17 cellular contexts compared by ENCODE assay signal in genomic region chr5:122008061-122008460, GRCh38. TPM values are rescaled to one million over a fixed set of nuclear protein-coding genes. Genes with fewer than 3 reads are reported as not detected.
A peak's percentile ranks its signal among the peaks of the same experiment; 100 is the strongest.
DNase-seq lines count a peak whose midpoint lies in the region; ATAC-seq, FAIRE-seq and TF ChIP-seq lines count a peak whose summit lies in the region.
"Had no signal": no experiment of that assay in that cellular context is flagged by ENCODE, and none has a peak within 500 bp of the region (broad histone marks: within the 10 kb centered on the region; RNA-seq: fewer than 3 reads in every experiment).

No MANE protein-coding gene starts in this region.

- H2BK15ac ChIP-seq in H1 (ENCODE audit: low read length), result no peak overlapping the region
- H2BK15ac ChIP-seq in neuronal stem cell (ENCODE audit: low read length), result no peak overlapping the region

- no peak for TF ChIP-seq RAD21 in H1 (IDR thresholded peaks at IDR 0.05 in 1 of 2, conservative IDR thresholded peaks at IDR 0.05 in 1 of 2; ENCODE audit: low read depth in 2 of 2, low read length in 2 of 2)

- H3K79me2 ChIP-seq in H1 (ENCODE audit: control insufficient read depth in 1 of 2, insufficient read depth in 2 of 2, low read length in 2 of 2), result peaks cover 0 to 61% of the 10 kb centered on the region in 2 experiments; a peak in 2 of 4 replicates

- no peaks in the 10 kb centered on the region for H3K27me3 ChIP-seq in H1 (replicated peaks in 1 of 4; ENCODE audit: control insufficient read depth in 3 of 4, extremely low read depth in 1 of 4, insufficient read depth in 3 of 4, low read length in 3 of 4)
- H3K27me3 ChIP-seq in neuronal stem cell (ENCODE audit: control insufficient read depth in 3 of 3, insufficient read depth in 3 of 3, low read depth in 1 of 3, low read length in 3 of 3), result no peaks in the 10 kb centered on the region
- no peaks in the 10 kb centered on the region for H3K27me3 ChIP-seq in suprapubic skin
- H3K27me3 ChIP-seq: BLaER1 had no signal

- FAIRE-seq in H1 (lab: Jason Lieb, UNC), result no peak
- FAIRE-seq: A549, HepG2 had no signal

- no peak overlapping the region for H3K4me3 ChIP-seq in H1 (ENCODE audit: extremely low read depth in 1 of 4, insufficient read depth in 2 of 4, low read depth in 3 of 4, low read length in 4 of 4)
- no peak overlapping the region for H3K4me3 ChIP-seq in neuronal stem cell (ENCODE audit: low read length in 2 of 2)
- H3K4me3 ChIP-seq in suprapubic skin, result no peak overlapping the region
- H3K4me3 ChIP-seq: A549, BLaER1 had no signal

- intact Hi-C loops in Right ventricle myocardium inferior (cut with DNase I), result no loop called here
- intact Hi-C loops in cardiac septum (cut with DNase I), result no loop called here

- TF ChIP-seq POLR2A in H1 (IDR thresholded peaks at IDR 0.05; ENCODE audit: control extremely low read depth in 1 of 2, low read depth in 2 of 2, low read length in 2 of 2) (no peak), suprapubic skin (IDR thresholded peaks at IDR 0.05) (no peak)

- no peak overlapping the region for H4K91ac ChIP-seq in H1 (replicated peaks; ENCODE audit: insufficient read length, low read length)
- H4K91ac ChIP-seq in neuronal stem cell (ENCODE audit: low read depth, low read length, poor library complexity), result no peak overlapping the region

- H3K4ac ChIP-seq in H1 (replicated peaks; ENCODE audit: insufficient read length, low read depth, low read length), result no peak overlapping the region
- H3K4ac ChIP-seq in neuronal stem cell (ENCODE audit: low read length), result no peak overlapping the region

- H3K79me1 ChIP-seq in H1 (ENCODE audit: low read depth, low read length) (peaks cover 10% of the 10 kb centered on the region), neuronal stem cell (ENCODE audit: low read depth, low read length) (peaks cover 10% of the 10 kb centered on the region)

- H4K8ac ChIP-seq in H1 (ENCODE audit: extremely low read depth, insufficient read depth, low read length) (peak overlapping the region; percentile 89; the same call in 1 of the 2 replicates), neuronal stem cell (ENCODE audit: low read depth, low read length) (peak overlapping the region; percentile 68)

- DNase-seq in Right ventricle myocardium inferior (ENCODE audit: missing footprints) (peak; percentile 25), cardiac septum (ENCODE audit: low spot score) (no peak), H1 (ENCODE audit: low read depth in 1 of 2, low spot score in 2 of 2) (no peak), neuronal stem cell (ENCODE audit: low spot score) (no peak), suprapubic skin (ENCODE audit: low spot score in 2 of 2) (no peak)
- no peak for DNase-seq in activated CD8-positive, alpha-beta memory T cell treated with anti-CD3 and anti-CD28 coated beads for 24 hours
- DNase-seq: AML-193; Calu3; CD4-positive, alpha-beta memory T cell; DMS79 treated with DMSO at 0.1 percent for 48 hours; GF-D8; HCEC 1CT had no signal

- 93% methylated on average over 6 of the region's 6 CpGs; no CpG with 5 or more reads in 1 of the 2 experiments for WGBS in H1 (ENCODE audit: extremely low coverage in 1 of 2, insufficient coverage in 1 of 2, insufficient read length in 1 of 2, insufficient replicate concordance in 2 of 2, low coverage in 1 of 2, low lambda C conversion rate in 2 of 2, missing lambda C conversion rate in 1 of 2), 2 experiments
- no CpG with 5 or more reads among the region's 6 CpGs for WGBS in neuronal stem cell (ENCODE audit: extremely low coverage in 2 of 2, insufficient read length in 2 of 2, insufficient replicate concordance in 1 of 2), 2 donors
- 100% methylated on average over 4 of the region's 6 CpGs for WGBS in suprapubic skin

- no peak overlapping the region for H2BK20ac ChIP-seq in H1 (ENCODE audit: low read length)

- H2BK120ac ChIP-seq in H1 (replicated peaks; ENCODE audit: low read depth, low read length), result no peak overlapping the region
- H2BK120ac ChIP-seq in neuronal stem cell (ENCODE audit: low read depth, low read length), result no peak overlapping the region

- H3K36me3 ChIP-seq in H1 (ENCODE audit: control insufficient read depth in 2 of 4, insufficient read depth in 4 of 4, low read length in 3 of 4), result no peaks in the 10 kb centered on the region
- no peaks in the 10 kb centered on the region for H3K36me3 ChIP-seq in neuronal stem cell (replicated peaks in 1 of 2; ENCODE audit: control insufficient read depth in 2 of 2, insufficient read depth in 2 of 2, low read length in 2 of 2)
- H3K36me3 ChIP-seq in suprapubic skin, result no peaks in the 10 kb centered on the region

- no peak overlapping the region for H4K5ac ChIP-seq in H1 (ENCODE audit: insufficient read length, low read depth, low read length)

- POLR2A ChIA-PET in H1 (lab: Charles Lee; ENCODE audit: partially characterized antibody), result interaction anchor here (0.5 kb wide), 1 partner anchor 57 kb away, joined by 3 read pairs; no protein-coding TSS in a partner anchor

- H3K4me2 ChIP-seq in H1 (ENCODE audit: insufficient read depth in 1 of 2, low read depth in 2 of 2, low read length in 2 of 2) (no peak overlapping the region), neuronal stem cell (ENCODE audit: insufficient read depth, low read length, poor library complexity, severe bottlenecking) (no peak overlapping the region)
- H3K4me2 ChIP-seq: A549, BLaER1 had no signal

- H3K27ac ChIP-seq in H1 (ENCODE audit: low read depth, low read length) (no peak overlapping the region), neuronal stem cell (replicated peaks; ENCODE audit: low read length) (no peak overlapping the region), suprapubic skin (no peak overlapping the region)
- H3K27ac ChIP-seq: 22Rv1, A549, BLaER1 had no signal

- ATAC-seq in Right ventricle myocardium inferior (no peak), GM21390 (IDR thresholded peaks at IDR 0.05; ENCODE audit: unreplicated experiment) (no peak)
- ATAC-seq: A549, HepG2 had no signal

- H2AK5ac ChIP-seq in H1 (ENCODE audit: low read depth, low read length) (no peak overlapping the region), neuronal stem cell (ENCODE audit: low read depth, low read length) (no peak overlapping the region)

- H2AFZ ChIP-seq in H1 (ENCODE audit: low read length), result no peak overlapping the region
- no peak overlapping the region for H2AFZ ChIP-seq in neuronal stem cell (ENCODE audit: low read length)

- H4K20me1 ChIP-seq in H1 (replicated peaks in 1 of 2; ENCODE audit: control insufficient read depth in 1 of 2, insufficient read depth in 2 of 2, low read length in 2 of 2), result peaks cover 0 to 6% of the 10 kb centered on the region in 2 experiments

- no peak overlapping the region for H3K23ac ChIP-seq in H1 (ENCODE audit: insufficient read length)
- H3K23ac ChIP-seq in neuronal stem cell (ENCODE audit: low read depth, low read length, poor library complexity), result peak overlapping the region; percentile 80

- H3K9me3 ChIP-seq in H1 (ENCODE audit: insufficient read depth in 2 of 2, low read depth in 1 of 2, low read length in 1 of 2), result no peaks in the 10 kb centered on the region
- H3K9me3 ChIP-seq in neuronal stem cell (replicated peaks in 1 of 2; ENCODE audit: control insufficient read depth in 2 of 2, insufficient read depth in 1 of 2, low read depth in 1 of 2, low read length in 2 of 2), result peaks cover 0 to 7% of the 10 kb centered on the region in 2 donors
- H3K9me3 ChIP-seq in suprapubic skin, result no peaks in the 10 kb centered on the region
- H3K9me3 ChIP-seq: A549 had no signal

- H3K18ac ChIP-seq in H1 (ENCODE audit: extremely low read depth, low read length), result no peak overlapping the region
- peak overlapping the region; percentile 5 for H3K18ac ChIP-seq in neuronal stem cell (ENCODE audit: low read length)

- H2BK5ac ChIP-seq in H1 (ENCODE audit: low read depth, low read length), result no peak overlapping the region; the same call in 1 of the 2 replicates
- peak overlapping the region; percentile 63 for H2BK5ac ChIP-seq in neuronal stem cell (ENCODE audit: low read length)

- no peaks in the 10 kb centered on the region for H3K4me1 ChIP-seq in H1 (replicated peaks in 1 of 4; ENCODE audit: control insufficient read depth in 3 of 4, insufficient read depth in 4 of 4, low read length in 3 of 4)
- H3K4me1 ChIP-seq in neuronal stem cell (ENCODE audit: control insufficient read depth in 2 of 2, insufficient read depth in 1 of 2, low read depth in 1 of 2, low read length in 2 of 2), result no peaks in the 10 kb centered on the region
- H3K4me1 ChIP-seq in suprapubic skin, result no peaks in the 10 kb centered on the region
- H3K4me1 ChIP-seq: A549, BLaER1 had no signal

- H3K23me2 ChIP-seq in H1 (ENCODE audit: low read depth, low read length), result no peaks in the 10 kb centered on the region

- CTCF ChIA-PET in H1 (lab: Charles Lee; ENCODE audit: partially characterized antibody), result no interaction called here

- H3K14ac ChIP-seq in H1 (ENCODE audit: insufficient read length) (no peak overlapping the region), neuronal stem cell (ENCODE audit: low read length) (no peak overlapping the region)

- no peak overlapping the region for H3K56ac ChIP-seq in H1 (replicated peaks; ENCODE audit: insufficient read length, low read depth, low read length)

- TF ChIP-seq CTCF in H1 (IDR thresholded peaks at IDR 0.05; ENCODE audit: control extremely low read depth in 1 of 3, insufficient read depth in 1 of 3, low read depth in 1 of 3, low read length in 3 of 3) (no peak), suprapubic skin (IDR thresholded peaks at IDR 0.05) (no peak)

- H3K9ac ChIP-seq in H1 (replicated peaks in 1 of 4; ENCODE audit: extremely low read depth in 1 of 4, low read depth in 3 of 4, low read length in 3 of 4) (no peak overlapping the region), neuronal stem cell (ENCODE audit: low read depth, low read length, poor library complexity) (no peak overlapping the region)
- H3K9ac ChIP-seq: BLaER1 had no signal

- TF ChIP-seq EP300 in H1 (IDR thresholded peaks at IDR 0.05; ENCODE audit: borderline replicate concordance in 1 of 2, low read depth in 2 of 2, low read length in 2 of 2), result no peak
- TF ChIP-seq EP300 in suprapubic skin (IDR thresholded peaks at IDR 0.05), result no peak

- H2BK12ac ChIP-seq in H1 (ENCODE audit: low read depth, low read length) (no peak overlapping the region), neuronal stem cell (ENCODE audit: low read length) (no peak overlapping the region)

TF ChIP-seq in H1, 55 proteins besides CTCF, POLR2A, EP300 and RAD21 (continues in another document):
- TF ChIP-seq RBBP5 (IDR thresholded peaks at IDR 0.05; ENCODE audit: borderline replicate concordance, low read depth, low read length), result no peak

RNA-seq across cellular contexts. Expression of gene SRFBP1, which starts 46.3 kb away (rescaled TPM):
- 7.6 TPM for total RNA-seq in Right ventricle myocardium inferior
- 6.5 TPM for total RNA-seq in cardiac septum
- 22.5 and 23.3 TPM in 2 replicates for total RNA-seq in H1 (2021; fragmentation: NEBNext Ultra II Directional; extraction: Animal tissue kit (Norgen Biotek cat#: 25700))
- polyA plus RNA-seq in H1 (2011; rRNA removed), result 1.5 and 2.4 TPM in 2 replicates
- 4.4 TPM for polyA plus RNA-seq in H1 (2011; cell fraction: cytosol; rRNA removed)
- polyA plus RNA-seq in H1 (2011; cell fraction: nucleus; rRNA removed), result 1.7 TPM
- 4.8 to 12.2 TPM (median 5.2 TPM) in 4 replicates for polyA plus RNA-seq in H1 (2012, experiment 1 of 2)
- polyA plus RNA-seq in H1 (2012, experiment 2 of 2), result 0.83 TPM
- 18.2 TPM for polyA plus RNA-seq in H1 (2013, experiment 1 of 2)
- 15.4 TPM for polyA plus RNA-seq in H1 (2013, experiment 2 of 2)
- polyA minus RNA-seq in H1 (2011; rRNA and poly(A)+ RNA removed), result 3.6 and 5.0 TPM in 2 replicates
- polyA minus RNA-seq in H1 (2011; cell fraction: cytosol; rRNA and poly(A)+ RNA removed), result 8.1 TPM
- polyA minus RNA-seq in H1 (2011; cell fraction: nucleus; rRNA and poly(A)+ RNA removed), result 17.4 TPM
- 10.0 TPM for polyA plus RNA-seq in neuronal stem cell (2013, experiment 1 of 2)
- polyA plus RNA-seq in neuronal stem cell (2013, experiment 2 of 2), result 10.2 TPM
- 10 to 100 TPM; 10.3 to 11.9 (median 10.5) TPM for total RNA-seq in suprapubic skin
